Comparison of ENCODE assay signal across 19 cellular contexts in the genomic region with DNA sequence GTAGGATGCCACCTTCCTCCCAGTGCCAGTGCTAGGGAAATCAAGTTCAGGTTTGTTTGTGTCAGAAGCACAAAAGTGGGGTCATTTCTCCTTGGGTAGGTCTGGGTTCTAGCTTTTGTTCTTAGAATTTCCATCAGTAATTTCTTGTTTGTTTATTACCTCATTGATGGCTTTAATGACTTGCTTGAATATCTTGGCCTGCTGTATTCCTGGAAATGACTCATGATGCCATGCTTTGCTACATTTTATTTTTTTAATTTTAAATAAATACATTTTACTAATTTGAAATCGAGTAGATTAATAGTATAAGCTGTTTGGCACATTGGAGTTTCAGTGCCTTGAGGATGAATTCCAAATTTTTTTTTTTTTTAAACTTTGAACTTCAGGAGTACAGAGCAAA.
DNase-seq lines count a peak whose midpoint lies in the region; ATAC-seq and TF ChIP-seq lines count a peak whose summit lies in the region.
"Had no signal": no experiment of that assay in that cellular context is flagged by ENCODE, and none has a peak within 500 bp of the region (broad histone marks: within the 10 kb centered on the region; RNA-seq: fewer than 3 reads in every experiment).

No MANE protein-coding gene starts in this region.

- no peak overlapping the region for H3K9ac ChIP-seq in BLaER1 treated with 17β-estradiol and CSF1 and Interleukin-3, amounts not matched to agents 10 nM and 100 nM

- H4K20me1 ChIP-seq in BLaER1 treated with 17β-estradiol and CSF1 and Interleukin-3, amounts not matched to agents 10 nM and 100 nM: peaks cover 82 to 100% (median 95%) of the 10 kb centered on the region in 11 experiments; a peak in 21 of 22 replicates

- peak overlapping the region; percentile 41 to 97 (median 80); a peak in 19 of 22 replicates for H3K4me2 ChIP-seq in BLaER1 treated with 17β-estradiol and CSF1 and Interleukin-3, amounts not matched to agents 10 nM and 100 nM

- 83 to 93% (median 83%) methylated on average over 1 of the region's 1 CpG for WGBS in psoas muscle, 3 donors

- peaks cover 97% of the 10 kb centered on the region for H3K4me1 Mint-ChIP-seq in activated CD4-positive, alpha-beta T cell treated with anti-CD3 and anti-CD28 coated beads, Interleukin-2, amount 10 ng/mL, durations not matched to agents 7 days and 5 days
- H3K4me1 Mint-ChIP-seq in activated CD8-positive, alpha-beta T cell treated with anti-CD3 and anti-CD28 coated beads for 36 hours (ENCODE audit: low read depth): peaks cover 96% of the 10 kb centered on the region

- POLR2A ChIA-PET in activated CD4-positive, alpha-beta T cell treated with anti-CD3 and anti-CD28 coated beads, Interleukin-2, amount 10 ng/mL, durations not matched to agents 7 days and 5 days (lab: Charles Lee): interaction anchor here (0.7 kb wide), 1 partner anchor 15 kb away, joined by 9 read pairs; no protein-coding TSS in a partner anchor
- POLR2A ChIA-PET in activated CD8-positive, alpha-beta T cell treated with anti-CD3 and anti-CD28 coated beads for 36 hours (lab: Charles Lee): interaction anchor here (0.5 to 1.3 kb wide), 4 partner anchors 13 to 251 kb away, joined by 3 to 5 read pairs (median 4); no protein-coding TSS in a partner anchor

- peaks cover 0 to 10% (median 0%) of the 10 kb centered on the region in 11 experiments; a peak in 3 of 22 replicates for H3K36me3 ChIP-seq in BLaER1 treated with 17β-estradiol and CSF1 and Interleukin-3, amounts not matched to agents 10 nM and 100 nM
- no peaks in the 10 kb centered on the region for H3K36me3 ChIP-seq in psoas muscle (ENCODE audit: insufficient read depth in 1 of 2, low read depth in 1 of 2)

- no peaks in the 10 kb centered on the region for H3K27me3 Mint-ChIP-seq in activated CD4-positive, alpha-beta T cell treated with anti-CD3 and anti-CD28 coated beads, Interleukin-2, amount 10 ng/mL, durations not matched to agents 7 days and 5 days
- no peaks in the 10 kb centered on the region for H3K27me3 Mint-ChIP-seq in activated CD8-positive, alpha-beta T cell treated with anti-CD3 and anti-CD28 coated beads for 36 hours
- H3K27me3 Mint-ChIP-seq: CD4-positive, CD25-positive, alpha-beta regulatory T cell had no signal

- H3K4me3 ChIP-seq in BLaER1 treated with 17β-estradiol and CSF1 and Interleukin-3, amounts not matched to agents 10 nM and 100 nM: no peak overlapping the region
- H3K4me3 ChIP-seq in psoas muscle: no peak overlapping the region

- no peaks in the 10 kb centered on the region for H3K27me3 ChIP-seq in BLaER1 treated with 17β-estradiol and CSF1 and Interleukin-3, amounts not matched to agents 10 nM and 100 nM
- no peaks in the 10 kb centered on the region for H3K27me3 ChIP-seq in psoas muscle (ENCODE audit: insufficient read depth in 3 of 3, low read length in 2 of 3)

- H3K9me3 Mint-ChIP-seq in activated CD4-positive, alpha-beta T cell treated with anti-CD3 and anti-CD28 coated beads, Interleukin-2, amount 10 ng/mL, durations not matched to agents 7 days and 5 days: peaks cover 10% of the 10 kb centered on the region
- H3K9me3 Mint-ChIP-seq in activated CD8-positive, alpha-beta T cell treated with anti-CD3 and anti-CD28 coated beads for 36 hours: peaks cover 2% of the 10 kb centered on the region
- H3K9me3 Mint-ChIP-seq: CD4-positive, CD25-positive, alpha-beta regulatory T cell had no signal

- H3K27ac Mint-ChIP-seq in activated CD4-positive, alpha-beta T cell treated with anti-CD3 and anti-CD28 coated beads, Interleukin-2, amount 10 ng/mL, durations not matched to agents 7 days and 5 days: peak overlapping the region; percentile 83
- H3K27ac Mint-ChIP-seq in activated CD8-positive, alpha-beta T cell treated with anti-CD3 and anti-CD28 coated beads for 36 hours: peak overlapping the region; percentile 87

- H3K4me3 Mint-ChIP-seq in activated CD4-positive, alpha-beta T cell treated with anti-CD3 and anti-CD28 coated beads, Interleukin-2, amount 10 ng/mL, durations not matched to agents 7 days and 5 days: no peak overlapping the region
- H3K4me3 Mint-ChIP-seq in activated CD8-positive, alpha-beta T cell treated with anti-CD3 and anti-CD28 coated beads for 36 hours: no peak overlapping the region

- CTCF ChIA-PET in activated CD4-positive, alpha-beta T cell treated with anti-CD3 and anti-CD28 coated beads, Interleukin-2, amount 10 ng/mL, durations not matched to agents 7 days and 5 days (lab: Charles Lee): interaction anchor here (0.5 to 1.8 kb wide), 2 partner anchors 10 to 53 kb away, joined by 4 read pairs; no protein-coding TSS in a partner anchor
- CTCF ChIA-PET in activated CD8-positive, alpha-beta T cell treated with anti-CD3 and anti-CD28 coated beads for 36 hours (lab: Charles Lee): interaction anchor here (0.8 to 1.4 kb wide), 5 partner anchors 10 to 755 kb away, joined by 3 to 7 read pairs (median 3); no protein-coding TSS in a partner anchor

- peaks cover 98 to 100% (median 100%) of the 10 kb centered on the region in 10 experiments for H3K4me1 ChIP-seq in BLaER1 treated with 17β-estradiol and CSF1 and Interleukin-3, amounts not matched to agents 10 nM and 100 nM
- H3K4me1 ChIP-seq in psoas muscle: peaks cover 50% of the 10 kb centered on the region

- H3K9me3 ChIP-seq in BLaER1 treated with 17β-estradiol and CSF1 and Interleukin-3, amounts not matched to agents 10 nM and 100 nM (replicated peaks in 1 of 11): peaks cover 6 to 13% (median 10%) of the 10 kb centered on the region in 11 experiments; a peak in 16 of 22 replicates
- H3K9me3 ChIP-seq in psoas muscle: peaks cover 12% of the 10 kb centered on the region

- TF ChIP-seq CTCF in activated CD8-positive, alpha-beta T cell treated with anti-CD3 and anti-CD28 coated beads for 36 hours (IDR thresholded peaks at IDR 0.05): no peak
- TF ChIP-seq CTCF in psoas muscle (IDR thresholded peaks at IDR 0.05): no peak

- peak overlapping the region in 2 of 11 experiments; percentile 6 to 19; a peak in 2 of 22 replicates for H3K27ac ChIP-seq in BLaER1 treated with 17β-estradiol and CSF1 and Interleukin-3, amounts not matched to agents 10 nM and 100 nM
- H3K27ac ChIP-seq in psoas muscle: no peak overlapping the region
- H3K27ac ChIP-seq: HL-60 had no signal

- peaks cover 33% of the 10 kb centered on the region for H3K36me3 Mint-ChIP-seq in activated CD4-positive, alpha-beta T cell treated with anti-CD3 and anti-CD28 coated beads, Interleukin-2, amount 10 ng/mL, durations not matched to agents 7 days and 5 days (ENCODE audit: low read depth)
- peaks cover 16% of the 10 kb centered on the region for H3K36me3 Mint-ChIP-seq in activated CD8-positive, alpha-beta T cell treated with anti-CD3 and anti-CD28 coated beads for 36 hours (ENCODE audit: low read depth)
- H3K36me3 Mint-ChIP-seq: CD4-positive, CD25-positive, alpha-beta regulatory T cell had no signal

- intact Hi-C loops in activated CD8-positive, alpha-beta T cell treated with anti-CD3 and anti-CD28 coated beads for 36 hours (cut with micrococcal nuclease): no loop called here
- intact Hi-C loops in Right ventricle myocardium superior (cut with DNase I): no loop called here
- intact Hi-C loops in psoas muscle (cut with DNase I): loop anchor here in 1 of 2 donors (10.0 kb wide), 1 partner anchor 71 kb away; no protein-coding TSS in a partner anchor

- ATAC-seq in activated CD8-positive, alpha-beta T cell treated with anti-CD3 and anti-CD28 coated beads for 36 hours: no peak
- no peak for ATAC-seq in Right ventricle myocardium superior (ENCODE audit: poor library complexity)
- ATAC-seq in psoas muscle: no peak

- DNase-seq in activated CD4-positive, alpha-beta T cell treated with anti-CD3 and anti-CD28 coated beads, Interleukin-2, amount 10 ng/mL, durations not matched to agents 7 days and 5 days: no peak
- DNase-seq in activated CD4-positive, alpha-beta T cell treated with anti-CD3 and anti-CD28 coated beads for 48 hours: no peak
- DNase-seq in activated CD8-positive, alpha-beta T cell treated with anti-CD3 and anti-CD28 coated beads for 36 hours: no peak
- peak; percentile 45 for DNase-seq in dermis blood vessel endothelial cell
- DNase-seq in G401 (ENCODE audit: low spot score): no peak
- no peak for DNase-seq in Right ventricle myocardium superior
- DNase-seq in psoas muscle: no peak
- DNase-seq: Calu3; CD4-positive, CD25-positive, alpha-beta regulatory T cell; DMS79; KBM-7; NCI-H1048; NCI-H2107; NCI-H226; NCI-H526; NK-92 treated with Interleukin-12 subunit alpha and Interleukin-12 subunit beta, amount 100 ng/mL, for 24 hours; OCI-M1 had no signal

- in situ Hi-C loops in G401 (cut with HindIII; ENCODE audit: low sequenced_read_pairs): no loop called here
